In genomic region chr6:89079611-89080213, GRCh38 we compare ENCODE assay signal across 8 cellular contexts. TPM values are rescaled to one million over a fixed set of nuclear protein-coding genes. Genes with fewer than 3 reads are reported as not detected.
DNase-seq lines count a peak whose midpoint lies in the region; ATAC-seq and TF ChIP-seq lines count a peak whose summit lies in the region.

No MANE protein-coding gene starts in this region.

- H3K4me2 ChIP-seq in neural cell (ENCODE audit: low read length): peak overlapping the region; percentile 68

- under 1% methylated on average over 17 of the region's 17 CpGs for WGBS in thymus

- peaks cover 4% of the 10 kb centered on the region for H3F3A ChIP-seq in neural cell (ENCODE audit: insufficient read depth, low read length, poor library complexity, severe bottlenecking)

- TF ChIP-seq CTCF in BE2C (IDR thresholded peaks at IDR 0.05; ENCODE audit: low read depth, low read length) (no peak), Panc1 (IDR thresholded peaks at IDR 0.05) (no peak), neural cell (IDR thresholded peaks at IDR 0.05; ENCODE audit: poor library complexity, severe bottlenecking) (no peak)

- intact Hi-C loops in Panc1 (cut with micrococcal nuclease; ENCODE audit: unreplicated experiment): no loop called here

- BruUV-seq in Panc1 (replicated peaks; lab: Mats Ljungman, UMichigan): TSS peak; percentile 98

- in situ Hi-C loops in Panc1 (cut with HindIII; ENCODE audit: low pct_unique_long_range_greater_than_20kb, low sequenced_read_pairs): no loop called here

- DNase-seq in BE2C: no peak
- peak; percentile 13 for DNase-seq in GOT3 (lab: John Stamatoyannopoulos, UW)
- peak; percentile 17 for DNase-seq in Panc1 (ENCODE audit: low read depth, low spot score)
- peak; percentile 83 for DNase-seq in activated effector memory CD4-positive, alpha-beta T cell treated with anti-CD3 and anti-CD28 coated beads, Interleukin-2, amount 50 U/mL, for 16 hours
- peak; percentile 59 for DNase-seq in fibroblast of the conjunctiva (ENCODE audit: low read depth)

- H3K4me1 ChIP-seq in BE2C (no peaks in the 10 kb centered on the region), Panc1 (ENCODE audit: control insufficient read depth, insufficient read depth, low read length) (peaks cover 16% of the 10 kb centered on the region), thymus (ENCODE audit: control insufficient read depth, insufficient read depth, low read length) (peaks cover 12% of the 10 kb centered on the region)

- H3K4me3 ChIP-seq in BE2C (ENCODE audit: low read depth, low read length) (peak overlapping the region; percentile 90), Panc1 (ENCODE audit: low read depth in 2 of 2, low read length in 2 of 2) (peak overlapping the region; percentile 92 to 94), neural cell (ENCODE audit: low read length) (peak overlapping the region; percentile 99), thymus (ENCODE audit: low read length) (peak overlapping the region; percentile 100)

- H3K36me3 ChIP-seq in BE2C (peaks cover 22% of the 10 kb centered on the region), Panc1 (ENCODE audit: control insufficient read depth, insufficient read depth, low read length) (peaks cover 17% of the 10 kb centered on the region), neural cell (ENCODE audit: insufficient read depth, low read length) (no peaks in the 10 kb centered on the region), thymus (ENCODE audit: control insufficient read depth, insufficient read depth) (peaks cover 14% of the 10 kb centered on the region)

- H3K9me3 ChIP-seq in BE2C (no peaks in the 10 kb centered on the region), Panc1 (ENCODE audit: control insufficient read depth, insufficient read depth, low read depth, low read length) (no peaks in the 10 kb centered on the region), neural cell (ENCODE audit: low read length) (no peaks in the 10 kb centered on the region), thymus (ENCODE audit: control insufficient read depth) (no peaks in the 10 kb centered on the region)

- no peak for TF ChIP-seq RAD21 in neural cell (conservative IDR thresholded peaks at IDR 0.05)

- no peak for ATAC-seq in Panc1
- no peak for ATAC-seq in HG02678 (IDR thresholded peaks at IDR 0.05; ENCODE audit: unreplicated experiment)

- H3K27me3 ChIP-seq in BE2C (no peaks in the 10 kb centered on the region), Panc1 (ENCODE audit: control insufficient read depth, insufficient read depth, low read length) (no peaks in the 10 kb centered on the region), neural cell (ENCODE audit: insufficient read depth, low read depth, low read length) (no peaks in the 10 kb centered on the region), thymus (ENCODE audit: control insufficient read depth, insufficient read depth) (no peaks in the 10 kb centered on the region)

- H3K27ac ChIP-seq in Panc1 (ENCODE audit: low read length) (peak overlapping the region; percentile 86), neural cell (ENCODE audit: low read length) (peak overlapping the region; percentile 99), thymus (ENCODE audit: low read depth) (peak overlapping the region; percentile 96)

- H3K9me2 ChIP-seq in neural cell (ENCODE audit: insufficient read depth, low read length): no peaks in the 10 kb centered on the region

- peak overlapping the region; percentile 40 for H2AFZ ChIP-seq in neural cell (ENCODE audit: low read depth, low read length)

- CTCF ChIA-PET in Panc1 (lab: Charles Lee): no interaction called here

- H3K9ac ChIP-seq in neural cell (ENCODE audit: low read length): peak overlapping the region; percentile 100

- POLR2A ChIA-PET in Panc1 (lab: Charles Lee): no interaction called here

- peaks cover 31% of the 10 kb centered on the region for H3K79me2 ChIP-seq in neural cell (replicated peaks; ENCODE audit: insufficient read depth, low read length)

- peaks cover 21% of the 10 kb centered on the region for H4K20me1 ChIP-seq in neural cell (ENCODE audit: insufficient read depth)

- TF ChIP-seq EP300 in neural cell (conservative IDR thresholded peaks at IDR 0.05; ENCODE audit: poor library complexity, severe bottlenecking): no peak

TF ChIP-seq in neural cell, 6 proteins besides CTCF, POLR2A, EP300 and RAD21:
- TF ChIP-seq MXI1 (conservative IDR thresholded peaks at IDR 0.05; ENCODE audit: poor library complexity, severe bottlenecking): no peak
- TF ChIP-seq, protein P1, sequence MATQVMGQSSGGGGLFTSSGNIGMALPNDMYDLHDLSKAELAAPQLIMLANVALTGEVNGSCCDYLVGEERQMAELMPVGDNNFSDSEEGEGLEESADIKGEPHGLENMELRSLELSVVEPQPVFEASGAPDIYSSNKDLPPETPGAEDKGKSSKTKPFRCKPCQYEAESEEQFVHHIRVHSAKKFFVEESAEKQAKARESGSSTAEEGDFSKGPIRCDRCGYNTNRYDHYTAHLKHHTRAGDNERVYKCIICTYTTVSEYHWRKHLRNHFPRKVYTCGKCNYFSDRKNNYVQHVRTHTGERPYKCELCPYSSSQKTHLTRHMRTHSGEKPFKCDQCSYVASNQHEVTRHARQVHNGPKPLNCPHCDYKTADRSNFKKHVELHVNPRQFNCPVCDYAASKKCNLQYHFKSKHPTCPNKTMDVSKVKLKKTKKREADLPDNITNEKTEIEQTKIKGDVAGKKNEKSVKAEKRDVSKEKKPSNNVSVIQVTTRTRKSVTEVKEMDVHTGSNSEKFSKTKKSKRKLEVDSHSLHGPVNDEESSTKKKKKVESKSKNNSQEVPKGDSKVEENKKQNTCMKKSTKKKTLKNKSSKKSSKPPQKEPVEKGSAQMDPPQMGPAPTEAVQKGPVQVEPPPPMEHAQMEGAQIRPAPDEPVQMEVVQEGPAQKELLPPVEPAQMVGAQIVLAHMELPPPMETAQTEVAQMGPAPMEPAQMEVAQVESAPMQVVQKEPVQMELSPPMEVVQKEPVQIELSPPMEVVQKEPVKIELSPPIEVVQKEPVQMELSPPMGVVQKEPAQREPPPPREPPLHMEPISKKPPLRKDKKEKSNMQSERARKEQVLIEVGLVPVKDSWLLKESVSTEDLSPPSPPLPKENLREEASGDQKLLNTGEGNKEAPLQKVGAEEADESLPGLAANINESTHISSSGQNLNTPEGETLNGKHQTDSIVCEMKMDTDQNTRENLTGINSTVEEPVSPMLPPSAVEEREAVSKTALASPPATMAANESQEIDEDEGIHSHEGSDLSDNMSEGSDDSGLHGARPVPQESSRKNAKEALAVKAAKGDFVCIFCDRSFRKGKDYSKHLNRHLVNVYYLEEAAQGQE (IDR thresholded peaks at IDR 0.05; ENCODE audit: borderline replicate concordance): no peak
- TF ChIP-seq POLR2AphosphoS5 (IDR thresholded peaks at IDR 0.05): peak; percentile 29
- no peak for TF ChIP-seq EZH2 (IDR thresholded peaks at IDR 0.05; ENCODE audit: borderline replicate concordance, insufficient read depth, low read length, poor library complexity, severe bottlenecking)

RNA-seq across cellular contexts. Expression of gene PNRC1, which starts 0.8 kb away (rescaled TPM):
- 23.5 TPM for polyA plus RNA-seq in BE2C (2012; ENCODE audit: insufficient read depth, insufficient read length, low read depth)
- total RNA-seq in Panc1 (2021; ENCODE audit: unreplicated experiment): 63.5 TPM
- polyA plus RNA-seq in Panc1 (2012; ENCODE audit: insufficient read length): 53.4 TPM
- polyA plus RNA-seq in neural cell: 17.9 and 22.2 TPM in 2 replicates
- 114 and 131 TPM in 2 replicates for polyA minus RNA-seq in neural cell
- polyA plus RNA-seq in thymus: 230 TPM

RNA-seq across cellular contexts. Expression of gene SRSF12, which starts 38.2 kb away (rescaled TPM):
- 4.6 TPM for polyA plus RNA-seq in BE2C (2012; ENCODE audit: insufficient read depth, insufficient read length, low read depth)
- total RNA-seq in Panc1 (2021; ENCODE audit: unreplicated experiment): 0.28 TPM
- polyA plus RNA-seq in Panc1 (2012; ENCODE audit: insufficient read length): 0.24 TPM
- polyA plus RNA-seq in neural cell (42.1 and 44.0 TPM in 2 replicates), thymus (1.2 TPM)
- polyA minus RNA-seq in neural cell: 66.2 and 73.5 TPM in 2 replicates

Comparison
In these comparisons a context has a peak if more than half of its experiments do, and no peak if none do; other contexts are left out.
1. RNA of gene SRSF12, which starts 38.2 kb away (polyA plus RNA-seq): 42.1 to 44.0 TPM in neural cell; 1.2 TPM in thymus (single experiment); every median in the first group is over 10 times any median in the second.
2. Peak in every context shown above with its lines, with median percentiles within 50 percentile points of each other: H3K4me3 ChIP-seq and H3K27ac ChIP-seq.